Comparison of ENCODE assay signal across 19 cellular contexts in genomic region chr4:175034986-175035705, GRCh38.
"Had no signal": no experiment of that assay in that cellular context is flagged by ENCODE, and none has a peak within 500 bp of the region (broad histone marks: within the 10 kb centered on the region; RNA-seq: fewer than 3 reads in every experiment).

No MANE protein-coding gene starts in this region.

- H3K27me3 ChIP-seq: body of pancreas, sigmoid colon, testis had no signal

- H3K36me3 ChIP-seq: lower lobe of right lung, sigmoid colon had no signal

- FAIRE-seq: endometrium had no signal

- ATAC-seq: body of pancreas; left lobe of liver; lower lobe of right lung; naive thymus-derived CD4-positive, alpha-beta T cell; stimulated activated naive B cell treated with anti-CD40 and anti-IgM and Interleukin-4, amounts not matched to agents 10 μg/mL and 1 μg/mL and 100 μg/mL, for 72 hours had no signal

- H3K9me3 ChIP-seq: body of pancreas, lower lobe of right lung, testis had no signal

- H3K27ac ChIP-seq: body of pancreas, lower lobe of right lung, sigmoid colon, testis had no signal

- DNase-seq: activated CD4-positive, alpha-beta memory T cell treated with anti-CD3 and anti-CD28 coated beads for 36 hours; activated CD4-positive, alpha-beta T cell treated with anti-CD3 and anti-CD28 coated beads for 48 hours; activated naive CD4-positive, alpha-beta T cell treated with Interleukin-2 at 50 U/mL for 16 hours; activated naive CD8-positive, alpha-beta T cell treated with anti-CD3 and anti-CD28 coated beads, Interleukin-2, amount 10 ng/mL, durations not matched to agents 7 days and 5 days; activated T-cell treated with anti-CD3 and anti-CD28 coated beads, Interleukin-2, amount 50 U/mL, for 48 hours; body of pancreas; effector CD4-positive, alpha-beta T cell; foreskin fibroblast; lower lobe of right lung; naive thymus-derived CD4-positive, alpha-beta T cell; retina; sigmoid colon; stimulated activated CD4-positive, alpha-beta T cell treated with anti-CD3 and anti-CD28 coated beads, Interleukin-2, amount 100 ng/mL, for 48 hours; stimulated activated CD8-positive, alpha-beta memory T cell treated with anti-CD3 and anti-CD28 coated beads, Interleukin-4, amount 100 ng/mL, for 48 hours; stimulated activated naive B cell treated with anti-CD40 and anti-IgM and Interleukin-4, amounts not matched to agents 10 μg/mL and 1 μg/mL and 100 μg/mL, for 72 hours; T-helper 2 cell; testis had no signal

- H3K4me1 ChIP-seq: body of pancreas, lower lobe of right lung, sigmoid colon, testis had no signal

- H3K4me3 ChIP-seq: body of pancreas, lower lobe of right lung, sigmoid colon, testis had no signal
